ENCODE assay signal across 25 cellular contexts in genomic region chr5:157772077-157772613, GRCh38. TPM values are rescaled to one million over a fixed set of nuclear protein-coding genes. Genes with fewer than 3 reads are reported as not detected.
DNase-seq lines count a peak whose midpoint lies in the region; ATAC-seq lines count a peak whose summit lies in the region.
"Had no signal": no experiment of that assay in that cellular context is flagged by ENCODE, and none has a peak within 500 bp of the region (broad histone marks: within the 10 kb centered on the region; RNA-seq: fewer than 3 reads in every experiment).

No MANE protein-coding gene starts in this region.

- peak overlapping the region; percentile 41 for H2AFZ ChIP-seq in neuronal stem cell (ENCODE audit: low read length)

- no peak overlapping the region for H2BK5ac ChIP-seq in neuronal stem cell (ENCODE audit: low read length)

- H3K18ac ChIP-seq in neuronal stem cell (ENCODE audit: low read length), result no peak overlapping the region

- intact Hi-C loops in posterior vena cava (cut with DNase I), result no loop called here

- WGBS in neuronal stem cell (ENCODE audit: extremely low coverage in 2 of 2, insufficient read length in 2 of 2, insufficient replicate concordance in 1 of 2), 2 donors, result no CpG with 5 or more reads among the region's 11 CpGs

- no peak overlapping the region for H2BK15ac ChIP-seq in neuronal stem cell (ENCODE audit: low read length)

- H4K91ac ChIP-seq in neuronal stem cell (ENCODE audit: low read depth, low read length, poor library complexity), result no peak overlapping the region

- H4K8ac ChIP-seq in neuronal stem cell (ENCODE audit: low read depth, low read length), result no peak overlapping the region

- ATAC-seq in activated T-helper 17 cell treated with anti-CD3 and anti-CD28 coated beads, Interleukin-2, amount 50 U/mL, for 72 hours (replicated peaks), result peak; percentile 87
- ATAC-seq in GM19324 (IDR thresholded peaks at IDR 0.05; ENCODE audit: low FRiP score, unreplicated experiment), result no peak
- ATAC-seq: activated CD8-positive, alpha-beta T cell treated with anti-CD3 and anti-CD28 coated beads for 36 hours; naive thymus-derived CD8-positive, alpha-beta T cell; stimulated activated naive B cell treated with anti-CD40 and anti-IgM and Interleukin-4, amounts not matched to agents 10 μg/mL and 1 μg/mL and 100 μg/mL, for 72 hours had no signal

- H3K36me3 ChIP-seq in neuronal stem cell (replicated peaks in 1 of 2; ENCODE audit: control insufficient read depth in 2 of 2, insufficient read depth in 2 of 2, low read length in 2 of 2), result no peaks in the 10 kb centered on the region
- H3K36me3 ChIP-seq: thoracic aorta, uterus had no signal

- H3K4me2 ChIP-seq in neuronal stem cell (ENCODE audit: insufficient read depth, low read length, poor library complexity, severe bottlenecking), result no peak overlapping the region

- H3K27ac Mint-ChIP-seq in activated T-helper 17 cell treated with anti-CD3 and anti-CD28 coated beads, Interleukin-2, amount 50 U/mL, for 72 hours, result peak overlapping the region; percentile 64
- H3K27ac Mint-ChIP-seq: activated CD8-positive, alpha-beta T cell treated with anti-CD3 and anti-CD28 coated beads for 36 hours; HFFc6; naive thymus-derived CD8-positive, alpha-beta T cell; stimulated activated naive B cell treated with anti-CD40 and anti-IgM and Interleukin-4, amounts not matched to agents 10 μg/mL and 1 μg/mL and 100 μg/mL, for 72 hours had no signal

- no peak overlapping the region for H3K9ac ChIP-seq in neuronal stem cell (ENCODE audit: low read depth, low read length, poor library complexity)

- no peaks in the 10 kb centered on the region for H3K36me3 Mint-ChIP-seq in activated T-helper 17 cell treated with anti-CD3 and anti-CD28 coated beads, Interleukin-2, amount 50 U/mL, for 72 hours (ENCODE audit: low read depth)
- H3K36me3 Mint-ChIP-seq: naive thymus-derived CD8-positive, alpha-beta T cell; stimulated activated naive B cell treated with anti-CD40 and anti-IgM and Interleukin-4, amounts not matched to agents 10 μg/mL and 1 μg/mL and 100 μg/mL, for 72 hours had no signal

- H2AK5ac ChIP-seq in neuronal stem cell (ENCODE audit: low read depth, low read length), result no peak overlapping the region

- H3K9me3 ChIP-seq in neuronal stem cell (replicated peaks in 1 of 2; ENCODE audit: control insufficient read depth in 2 of 2, insufficient read depth in 1 of 2, low read depth in 1 of 2, low read length in 2 of 2), result no peaks in the 10 kb centered on the region
- H3K9me3 ChIP-seq: thoracic aorta, uterus had no signal

- H3K4me3 Mint-ChIP-seq in activated T-helper 17 cell treated with anti-CD3 and anti-CD28 coated beads, Interleukin-2, amount 50 U/mL, for 72 hours, result peak overlapping the region; percentile 54
- H3K4me3 Mint-ChIP-seq: activated CD8-positive, alpha-beta T cell treated with anti-CD3 and anti-CD28 coated beads for 36 hours; HFFc6; naive thymus-derived CD8-positive, alpha-beta T cell; stimulated activated naive B cell treated with anti-CD40 and anti-IgM and Interleukin-4, amounts not matched to agents 10 μg/mL and 1 μg/mL and 100 μg/mL, for 72 hours had no signal

- H3K23ac ChIP-seq in neuronal stem cell (ENCODE audit: low read depth, low read length, poor library complexity), result no peak overlapping the region

- H3K27me3 Mint-ChIP-seq in activated T-helper 17 cell treated with anti-CD3 and anti-CD28 coated beads, Interleukin-2, amount 50 U/mL, for 72 hours, result peaks cover 8% of the 10 kb centered on the region
- H3K27me3 Mint-ChIP-seq: activated CD8-positive, alpha-beta T cell treated with anti-CD3 and anti-CD28 coated beads for 36 hours; stimulated activated naive B cell treated with anti-CD40 and anti-IgM and Interleukin-4, amounts not matched to agents 10 μg/mL and 1 μg/mL and 100 μg/mL, for 72 hours had no signal

- H3K27ac ChIP-seq in neuronal stem cell (replicated peaks; ENCODE audit: low read length), result no peak overlapping the region
- H3K27ac ChIP-seq: dorsolateral prefrontal cortex, thoracic aorta, uterus had no signal

- H3K4me1 Mint-ChIP-seq in activated T-helper 17 cell treated with anti-CD3 and anti-CD28 coated beads, Interleukin-2, amount 50 U/mL, for 72 hours, result peaks cover 5% of the 10 kb centered on the region
- H3K4me1 Mint-ChIP-seq: naive thymus-derived CD8-positive, alpha-beta T cell; stimulated activated naive B cell treated with anti-CD40 and anti-IgM and Interleukin-4, amounts not matched to agents 10 μg/mL and 1 μg/mL and 100 μg/mL, for 72 hours had no signal

- H3K27me3 ChIP-seq in neuronal stem cell (ENCODE audit: control insufficient read depth in 3 of 3, insufficient read depth in 3 of 3, low read depth in 1 of 3, low read length in 3 of 3), result no peaks in the 10 kb centered on the region
- H3K27me3 ChIP-seq: uterus had no signal

- no peaks in the 10 kb centered on the region for H3K79me1 ChIP-seq in neuronal stem cell (ENCODE audit: low read depth, low read length)

- no peaks in the 10 kb centered on the region for H3K9me3 Mint-ChIP-seq in activated T-helper 17 cell treated with anti-CD3 and anti-CD28 coated beads, Interleukin-2, amount 50 U/mL, for 72 hours
- H3K9me3 Mint-ChIP-seq: activated CD8-positive, alpha-beta T cell treated with anti-CD3 and anti-CD28 coated beads for 36 hours; HFFc6; naive thymus-derived CD8-positive, alpha-beta T cell had no signal

- H3K4ac ChIP-seq in neuronal stem cell (ENCODE audit: low read length), result no peak overlapping the region

- H3K4me3 ChIP-seq in neuronal stem cell (ENCODE audit: low read length in 2 of 2), result no peak overlapping the region
- H3K4me3 ChIP-seq: dorsolateral prefrontal cortex, thoracic aorta, uterus had no signal

- no peak overlapping the region for H2BK120ac ChIP-seq in neuronal stem cell (ENCODE audit: low read depth, low read length)

- H3K14ac ChIP-seq in neuronal stem cell (ENCODE audit: low read length), result no peak overlapping the region

- DNase-seq in stimulated activated CD4-positive, alpha-beta T cell treated with anti-CD3 and anti-CD28 coated beads, Interleukin-15, amount 100 ng/mL, for 24 hours, result peak; percentile 32
- DNase-seq in stimulated activated CD4-positive, alpha-beta T cell treated with anti-CD3 and anti-CD28 coated beads, Interleukin-4, amount 100 ng/mL, for 1 hour, result no peak
- DNase-seq in NCI-H146 treated with DMSO at 0.1 percent for 48 hours (lab: John Stamatoyannopoulos, UW; ENCODE audit: unreplicated experiment) (peak; percentile 22), neuronal stem cell (ENCODE audit: low spot score) (no peak), posterior vena cava (ENCODE audit: low spot score) (no peak)
- DNase-seq: activated CD8-positive, alpha-beta T cell treated with anti-CD3 and anti-CD28 coated beads for 36 hours; activated gamma-delta T cell; C1 segment of cervical spinal cord; Calu3; dorsolateral prefrontal cortex; HFFc6; Kasumi-1; midbrain; naive thymus-derived CD8-positive, alpha-beta T cell; NCI-H1694 treated with DMSO at 0.1 percent for 48 hours; NCI-H526 treated with DMSO at 0.1 percent for 48 hours; SIG-M5; small intestine; stimulated activated naive B cell treated with anti-CD40 and anti-IgM and Interleukin-4, amounts not matched to agents 10 μg/mL and 1 μg/mL and 100 μg/mL, for 72 hours; SW 1271; T1000; uterus had no signal

- H3K4me1 ChIP-seq in neuronal stem cell (ENCODE audit: control insufficient read depth in 2 of 2, insufficient read depth in 1 of 2, low read depth in 1 of 2, low read length in 2 of 2), result no peaks in the 10 kb centered on the region
- H3K4me1 ChIP-seq: uterus had no signal

- H2BK12ac ChIP-seq in neuronal stem cell (ENCODE audit: low read length), result no peak overlapping the region

RNA-seq across cellular contexts. Expression of gene LSM11, which starts 28.6 kb away (rescaled TPM):
- 1 to 10 TPM; 7.6 to 8.4 TPM for total RNA-seq in activated T-helper 17 cell treated with anti-CD3 and anti-CD28 coated beads, Interleukin-2, amount 50 U/mL, for 72 hours
- polyA plus RNA-seq in neuronal stem cell (2013, experiment 1 of 2), result 4.5 TPM
- 4.7 TPM for polyA plus RNA-seq in neuronal stem cell (2013, experiment 2 of 2)
- 1 to 10 TPM; 5.8 to 8.1 TPM for total RNA-seq in posterior vena cava

RNA-seq across cellular contexts. Expression of gene THG1L, which starts 40.9 kb away (rescaled TPM):
- 10 to 100 TPM; 11.0 to 12.1 TPM for total RNA-seq in activated T-helper 17 cell treated with anti-CD3 and anti-CD28 coated beads, Interleukin-2, amount 50 U/mL, for 72 hours
- polyA plus RNA-seq in neuronal stem cell (2013, experiment 1 of 2), result 12.1 TPM
- 11.5 TPM for polyA plus RNA-seq in neuronal stem cell (2013, experiment 2 of 2)
- 1 to 10 TPM; 7.4 to 8.4 TPM for total RNA-seq in posterior vena cava

Comparison
In these comparisons a context has a peak if more than half of its experiments do, and no peak if none do; other contexts are left out.
1. DNase-seq: peak in stimulated activated CD4-positive, alpha-beta T cell treated with anti-CD3 and anti-CD28 coated beads, Interleukin-15, amount 100 ng/mL, for 24 hours (single experiment) and NCI-H146 treated with DMSO at 0.1 percent for 48 hours (single experiment); none in stimulated activated CD4-positive, alpha-beta T cell treated with anti-CD3 and anti-CD28 coated beads, Interleukin-4, amount 100 ng/mL, for 1 hour (single experiment), neuronal stem cell (single experiment) and posterior vena cava (single experiment).